Comparison of ENCODE assay signal across 18 cellular contexts in genomic region chr19:1505991-1506881, GRCh38. TPM values are rescaled to one million over a fixed set of nuclear protein-coding genes. Genes with fewer than 3 reads are reported as not detected.
DNase-seq lines count a peak whose midpoint lies in the region; ATAC-seq, FAIRE-seq and TF ChIP-seq lines count a peak whose summit lies in the region.
"Had no signal": no experiment of that assay in that cellular context is flagged by ENCODE, and none has a peak within 500 bp of the region (broad histone marks: within the 10 kb centered on the region; RNA-seq: fewer than 3 reads in every experiment).

No MANE protein-coding gene starts in this region.

- H3K4me1 Mint-ChIP-seq in activated T-cell treated with anti-CD3 and anti-CD28 coated beads, Interleukin-2, amount 50 U/mL, for 24 hours (ENCODE audit: low read depth), result peaks cover 28% of the 10 kb centered on the region
- H3K4me1 Mint-ChIP-seq in stimulated activated naive B cell treated with anti-CD40 and anti-IgM and Interleukin-4, amounts not matched to agents 10 μg/mL and 1 μg/mL and 100 μg/mL, for 72 hours, result peaks cover 12 to 21% of the 10 kb centered on the region in 2 donors

- H3K4me2 ChIP-seq in K562 (ENCODE audit: insufficient read depth, low read length), result no peak overlapping the region
- H3K4me2 ChIP-seq in mesenchymal stem cell (ENCODE audit: low read length, poor library complexity, severe bottlenecking), result no peak overlapping the region

- H3K9me3 ChIP-seq in K562 (replicated peaks; ENCODE audit: control insufficient read depth, insufficient read depth, low read depth, low read length) (no peaks in the 10 kb centered on the region), mesenchymal stem cell (ENCODE audit: control insufficient read depth, low read length) (no peaks in the 10 kb centered on the region), upper lobe of right lung (no peaks in the 10 kb centered on the region)

- no peaks in the 10 kb centered on the region for H4K20me1 ChIP-seq in K562 (replicated peaks; ENCODE audit: control insufficient read depth, insufficient read depth, low read length)

- WGBS in K562 (ENCODE audit: insufficient coverage, low coverage, missing lambda C conversion rate), result 93% methylated on average over 32 of the region's 45 CpGs
- WGBS in mesenchymal stem cell, result 95% methylated on average over 45 of the region's 45 CpGs

- H3K4me1 ChIP-seq in K562 (replicated peaks in 1 of 2; ENCODE audit: control insufficient read depth in 2 of 2, insufficient read depth in 2 of 2, low read length in 2 of 2) (peaks cover 12 to 59% of the 10 kb centered on the region in 2 experiments; a peak in 4 of 5 replicates), mesenchymal stem cell (ENCODE audit: control insufficient read depth, insufficient read depth, low read depth, low read length) (peaks cover 22% of the 10 kb centered on the region), upper lobe of right lung (peaks cover 7% of the 10 kb centered on the region)

- H3K36me3 Mint-ChIP-seq in activated T-cell treated with anti-CD3 and anti-CD28 coated beads, Interleukin-2, amount 50 U/mL, for 24 hours (ENCODE audit: low read depth), result peaks cover 4% of the 10 kb centered on the region
- H3K36me3 Mint-ChIP-seq in stimulated activated naive B cell treated with anti-CD40 and anti-IgM and Interleukin-4, amounts not matched to agents 10 μg/mL and 1 μg/mL and 100 μg/mL, for 72 hours, result peaks cover 4 to 5% of the 10 kb centered on the region in 2 donors

- H3K4ac ChIP-seq in mesenchymal stem cell (ENCODE audit: low read depth in 1 of 2, low read length in 2 of 2), result no peak overlapping the region

- no peak for TF ChIP-seq POLR2A in K562 (conservative IDR thresholded peaks at IDR 0.05)

- H3K4me3 ChIP-seq in K562, result no peak overlapping the region
- no peak overlapping the region for H3K4me3 ChIP-seq in mesenchymal stem cell (ENCODE audit: insufficient read depth in 1 of 2, low read depth in 1 of 2, low read length in 2 of 2)
- no peak overlapping the region for H3K4me3 ChIP-seq in upper lobe of right lung

- no peak overlapping the region for H2BK120ac ChIP-seq in mesenchymal stem cell (ENCODE audit: low read depth, low read length)

- no peak overlapping the region for H2BK12ac ChIP-seq in mesenchymal stem cell (ENCODE audit: low read length in 2 of 2)

- no TSS peak for BruUV-seq in K562 (replicated peaks; lab: Mats Ljungman, UMichigan)

- H3K9ac ChIP-seq in K562 (ENCODE audit: insufficient read depth in 1 of 2, low read depth in 2 of 2, low read length in 2 of 2), result peak overlapping the region in 1 of 2 experiments; percentile 86; a peak in 2 of 4 replicates
- no peak overlapping the region for H3K9ac ChIP-seq in mesenchymal stem cell (ENCODE audit: low read length)

- no peak for TF ChIP-seq RAD21 in K562 (CRISPR knock-in tag; conservative IDR thresholded peaks at IDR 0.05 in 1 of 2, IDR thresholded peaks at IDR 0.05 in 1 of 2)

- H3K27ac Mint-ChIP-seq in activated T-cell treated with anti-CD3 and anti-CD28 coated beads, Interleukin-2, amount 50 U/mL, for 24 hours, result peak overlapping the region; percentile 45
- peak overlapping the region; percentile 0 for H3K27ac Mint-ChIP-seq in stimulated activated naive B cell treated with anti-CD40 and anti-IgM and Interleukin-4, amounts not matched to agents 10 μg/mL and 1 μg/mL and 100 μg/mL, for 72 hours

- no peak overlapping the region for H3K14ac ChIP-seq in mesenchymal stem cell (ENCODE audit: low read length in 2 of 2)

- no peak overlapping the region for H3K27ac ChIP-seq in K562 (ENCODE audit: extremely low read depth, low read depth, low read length)
- no peak overlapping the region for H3K27ac ChIP-seq in mesenchymal stem cell (ENCODE audit: low read length, poor library complexity, severe bottlenecking)
- no peak overlapping the region for H3K27ac ChIP-seq in upper lobe of right lung
- H3K27ac ChIP-seq: 22Rv1 had no signal

- no peak for TF ChIP-seq EP300 in K562 (IDR thresholded peaks at IDR 0.05; ENCODE audit: low read length)

- no peaks in the 10 kb centered on the region for H3K9me3 Mint-ChIP-seq in activated T-cell treated with anti-CD3 and anti-CD28 coated beads, Interleukin-2, amount 50 U/mL, for 24 hours
- H3K9me3 Mint-ChIP-seq in stimulated activated naive B cell treated with anti-CD40 and anti-IgM and Interleukin-4, amounts not matched to agents 10 μg/mL and 1 μg/mL and 100 μg/mL, for 72 hours, result peaks cover 4 to 7% of the 10 kb centered on the region in 2 donors

- FAIRE-seq in K562 (lab: Jason Lieb, UNC), result no peak
- FAIRE-seq: GM18507 had no signal

- H2BK15ac ChIP-seq in mesenchymal stem cell (ENCODE audit: low read depth, poor library complexity, severe bottlenecking), result no peak overlapping the region

- CTCF ChIA-PET in K562 (lab: Yijun Ruan, JAX; ENCODE audit: low intra/inter-chr PET ratio), result no interaction called here

- no peak for ATAC-seq in K562
- no peak for ATAC-seq in stimulated activated naive B cell treated with anti-CD40 and anti-IgM and Interleukin-4, amounts not matched to agents 10 μg/mL and 1 μg/mL and 100 μg/mL, for 72 hours (replicated peaks)
- no peak for ATAC-seq in HG03571 (IDR thresholded peaks at IDR 0.05; ENCODE audit: unreplicated experiment)
- ATAC-seq in upper lobe of right lung, result no peak
- ATAC-seq: PC-3 had no signal

- no peak overlapping the region for H2AK5ac ChIP-seq in mesenchymal stem cell (ENCODE audit: low read length, severe bottlenecking)

- no peaks in the 10 kb centered on the region for H3K79me1 ChIP-seq in mesenchymal stem cell (replicated peaks; ENCODE audit: low read length, poor library complexity, severe bottlenecking)

- no peak overlapping the region for H2BK5ac ChIP-seq in mesenchymal stem cell (ENCODE audit: low read depth, low read length, poor library complexity, severe bottlenecking)

- H4K8ac ChIP-seq in mesenchymal stem cell (ENCODE audit: low read length), result no peak overlapping the region

- H3K27me3 ChIP-seq in K562 (ENCODE audit: control insufficient read depth in 2 of 2, insufficient read depth in 2 of 2, low read length in 2 of 2) (no peaks in the 10 kb centered on the region), mesenchymal stem cell (ENCODE audit: control insufficient read depth in 1 of 2, insufficient read depth in 1 of 2, low read length in 2 of 2) (peaks cover 16 to 45% of the 10 kb centered on the region in 2 experiments), upper lobe of right lung (peaks cover 34% of the 10 kb centered on the region)

- POLR2A ChIA-PET in K562 (lab: Yijun Ruan, JAX), result interaction anchor here (0.7 to 0.9 kb wide), 2 partner anchors 13 to 237 kb away, joined by 3 to 4 read pairs; partner anchors contain the start of gene CIRBP

- DNase-seq in activated T-cell treated with anti-CD3 and anti-CD28 coated beads, Interleukin-2, amount 50 U/mL, for 24 hours, result no peak
- DNase-seq in activated T-cell treated with anti-CD3 and anti-CD28 coated beads for 4 hours (no peak), K562 (ENCODE audit: extremely low read depth in 1 of 4, low spot score in 3 of 4) (no peak), mesenchymal stem cell (no peak), upper lobe of right lung (no peak), SW480 (ENCODE audit: low spot score) (no peak)
- DNase-seq in stimulated activated naive B cell treated with anti-CD40 and anti-IgM and Interleukin-4, amounts not matched to agents 10 μg/mL and 1 μg/mL and 100 μg/mL, for 72 hours, result no peak
- DNase-seq: COR-L47, HCEC 1CT, NCI-H187 treated with DMSO at 0.1 percent for 48 hours, NCI-H446, NCI-H748 treated with DMSO at 0.1 percent for 48 hours, PC-3 had no signal

- no peak overlapping the region for H3K18ac ChIP-seq in mesenchymal stem cell (ENCODE audit: low read depth in 1 of 2, low read length in 2 of 2)

- H3K4me3 Mint-ChIP-seq in activated T-cell treated with anti-CD3 and anti-CD28 coated beads, Interleukin-2, amount 50 U/mL, for 24 hours, result no peak overlapping the region
- H3K4me3 Mint-ChIP-seq in stimulated activated naive B cell treated with anti-CD40 and anti-IgM and Interleukin-4, amounts not matched to agents 10 μg/mL and 1 μg/mL and 100 μg/mL, for 72 hours, result no peak overlapping the region

- H3K27me3 Mint-ChIP-seq in activated T-cell treated with anti-CD3 and anti-CD28 coated beads, Interleukin-2, amount 50 U/mL, for 24 hours, result peaks cover 14% of the 10 kb centered on the region
- H3K27me3 Mint-ChIP-seq in stimulated activated naive B cell treated with anti-CD40 and anti-IgM and Interleukin-4, amounts not matched to agents 10 μg/mL and 1 μg/mL and 100 μg/mL, for 72 hours, result peaks cover 56 to 84% of the 10 kb centered on the region in 2 donors

- TF ChIP-seq CTCF in K562 (IDR thresholded peaks at IDR 0.05 in 2 of 3, conservative IDR thresholded peaks at IDR 0.05 in 1 of 3; ENCODE audit: insufficient read depth in 2 of 3, low read depth in 1 of 3, low read length in 3 of 3) (no peak), upper lobe of right lung (IDR thresholded peaks at IDR 0.05) (no peak)

- in situ Hi-C loops in K562 (cut with MboI), result loop anchor here (5.0 kb wide), 1 partner anchor 49 kb away; no protein-coding TSS in a partner anchor

- H3K23ac ChIP-seq in mesenchymal stem cell (ENCODE audit: low read length in 2 of 2), result no peak overlapping the region

- no peaks in the 10 kb centered on the region for H3K9me1 ChIP-seq in K562 (ENCODE audit: control insufficient read depth, insufficient read depth, low read length)

- peak overlapping the region; percentile 53 for H4K91ac ChIP-seq in mesenchymal stem cell (ENCODE audit: low read length)

- no peak overlapping the region for H2AFZ ChIP-seq in K562 (ENCODE audit: low read depth, low read length)
- no peak overlapping the region for H2AFZ ChIP-seq in mesenchymal stem cell (ENCODE audit: low read depth, low read length)

- H3K79me2 ChIP-seq in K562 (ENCODE audit: control insufficient read depth, insufficient read depth, low read length), result no peaks in the 10 kb centered on the region

- H3K36me3 ChIP-seq in K562 (ENCODE audit: control insufficient read depth, insufficient read depth, low read length) (peaks cover 14% of the 10 kb centered on the region; the same call in 2 of the 3 replicates), mesenchymal stem cell (ENCODE audit: control insufficient read depth in 1 of 2, insufficient read depth in 2 of 2, low read depth in 1 of 2, low read length in 2 of 2) (peaks cover 0 to 15% of the 10 kb centered on the region in 2 experiments), upper lobe of right lung (no peaks in the 10 kb centered on the region)
- H3K36me3 ChIP-seq: BLaER1 treated with 17β-estradiol and CSF1 and Interleukin-3, amounts not matched to agents 10 nM and 100 nM had no signal

- intact Hi-C loops in K562 (cut with micrococcal nuclease), result no loop called here
- intact Hi-C loops in upper lobe of right lung (cut with DNase I), result no loop called here

RNA-seq across cellular contexts. Expression of gene ADAMTSL5, which starts 6.6 kb away (rescaled TPM):
- total RNA-seq in K562 (2011; cell fraction: chromatin; rRNA removed; ENCODE audit: low replicate concordance), result 12.1 and 28.8 TPM in 2 replicates
- total RNA-seq in K562 (2011; cell fraction: nucleolus; rRNA removed), result 14.1 and 17.5 TPM in 2 replicates
- total RNA-seq in K562 (2011; cell fraction: nucleoplasm; rRNA removed), result 11.6 and 15.2 TPM in 2 replicates
- total RNA-seq in K562 (2014; rRNA removed), result 3.0 and 4.7 TPM in 2 replicates
- total RNA-seq in K562 (2014; rRNA removed; fragmentation: Illumina TruSeq; extraction: Trizol), result 1.2 and 1.8 TPM in 2 replicates
- total RNA-seq in K562 (2015; rRNA removed; fragmentation: Illumina TruSeq; extraction: Trizol), result 2.0 and 2.8 TPM in 2 replicates
- 9.4 and 11.6 TPM in 2 replicates for total RNA-seq in K562 (2021)
- polyA plus RNA-seq in K562 (2011; rRNA removed), result 4.4 and 6.3 TPM in 2 replicates
- polyA plus RNA-seq in K562 (2011; cell fraction: cytosol; rRNA removed), result 7.7 and 18.9 TPM in 2 replicates
- polyA plus RNA-seq in K562 (2011; cell fraction: nucleus; rRNA removed), result 18.1 and 35.5 TPM in 2 replicates
- 7.6 and 10.3 TPM in 2 replicates for polyA plus RNA-seq in K562 (2012)
- polyA plus RNA-seq in K562 (2014; fragmentation: Illumina TruSeq; extraction: Trizol), result 4.1 and 5.0 TPM in 2 replicates
- 1 to 10 TPM; 1.0 to 1.3 TPM for polyA plus RNA-seq in K562 (2014; fragmentation: Nextera tagmentation; extraction: Ambion mirVana)
- polyA plus RNA-seq in K562 (2014; rRNA removed), result 8.4 and 9.8 TPM in 2 replicates
- polyA minus RNA-seq in K562 (2011; rRNA and poly(A)+ RNA removed), result 1.6 and 2.7 TPM in 2 replicates
- 5.6 and 15.1 TPM in 2 replicates for polyA minus RNA-seq in K562 (2011; cell fraction: cytosol; rRNA and poly(A)+ RNA removed)
- polyA minus RNA-seq in K562 (2011; cell fraction: nucleus; rRNA and poly(A)+ RNA removed), result 3.1 and 4.4 TPM in 2 replicates
- polyA plus RNA-seq in mesenchymal stem cell (2013, experiment 1 of 2), result 10.8 TPM
- 8.4 TPM for polyA plus RNA-seq in mesenchymal stem cell (2013, experiment 2 of 2)
- total RNA-seq in upper lobe of right lung, result 4.8 TPM

RNA-seq across cellular contexts. Expression of gene REEP6, which starts 15.3 kb away (rescaled TPM):
- total RNA-seq in K562 (2011; cell fraction: chromatin; rRNA removed; ENCODE audit: low replicate concordance), result 24.8 and 67.6 TPM in 2 replicates
- 113 and 120 TPM in 2 replicates for total RNA-seq in K562 (2011; cell fraction: nucleolus; rRNA removed)
- 64.9 and 67.3 TPM in 2 replicates for total RNA-seq in K562 (2011; cell fraction: nucleoplasm; rRNA removed)
- 22.1 and 31.4 TPM in 2 replicates for total RNA-seq in K562 (2014; rRNA removed)
- 5.7 and 7.8 TPM in 2 replicates for total RNA-seq in K562 (2014; rRNA removed; fragmentation: Illumina TruSeq; extraction: Trizol)
- 12.2 and 14.5 TPM in 2 replicates for total RNA-seq in K562 (2015; rRNA removed; fragmentation: Illumina TruSeq; extraction: Trizol)
- 64.2 and 66.3 TPM in 2 replicates for total RNA-seq in K562 (2021)
- polyA plus RNA-seq in K562 (2011; rRNA removed), result 18.4 and 36.3 TPM in 2 replicates
- polyA plus RNA-seq in K562 (2011; cell fraction: cytosol; rRNA removed), result 26.8 and 94.4 TPM in 2 replicates
- 24.1 and 41.5 TPM in 2 replicates for polyA plus RNA-seq in K562 (2011; cell fraction: nucleus; rRNA removed)
- 43.3 and 57.4 TPM in 2 replicates for polyA plus RNA-seq in K562 (2012)
- polyA plus RNA-seq in K562 (2014; fragmentation: Illumina TruSeq; extraction: Trizol), result 12.7 and 36.9 TPM in 2 replicates
- polyA plus RNA-seq in K562 (2014; fragmentation: Nextera tagmentation; extraction: Ambion mirVana), result 1 to 10 TPM; 1.2 to 1.9 TPM
- polyA plus RNA-seq in K562 (2014; rRNA removed), result 31.8 and 34.1 TPM in 2 replicates
- polyA minus RNA-seq in K562 (2011; rRNA and poly(A)+ RNA removed), result 11.2 and 16.1 TPM in 2 replicates
- polyA minus RNA-seq in K562 (2011; cell fraction: cytosol; rRNA and poly(A)+ RNA removed), result 42.9 and 55.0 TPM in 2 replicates
- polyA minus RNA-seq in K562 (2011; cell fraction: nucleus; rRNA and poly(A)+ RNA removed), result 9.6 and 11.7 TPM in 2 replicates
- 3.1 TPM for polyA plus RNA-seq in mesenchymal stem cell (2013, experiment 1 of 2)
- 3.7 TPM for polyA plus RNA-seq in mesenchymal stem cell (2013, experiment 2 of 2)
- 1.2 TPM for total RNA-seq in upper lobe of right lung

RNA-seq across cellular contexts. Expression of gene PCSK4, which starts 16.1 kb away (rescaled TPM):
- 10.1 and 40.2 TPM in 2 replicates for total RNA-seq in K562 (2011; cell fraction: chromatin; rRNA removed; ENCODE audit: low replicate concordance)
- 32.6 and 34.9 TPM in 2 replicates for total RNA-seq in K562 (2011; cell fraction: nucleolus; rRNA removed)
- total RNA-seq in K562 (2011; cell fraction: nucleoplasm; rRNA removed), result 10.8 and 20.5 TPM in 2 replicates
- total RNA-seq in K562 (2014; rRNA removed), result 2.2 and 3.4 TPM in 2 replicates
- 0.29 TPM in 2 replicates for total RNA-seq in K562 (2014; rRNA removed; fragmentation: Illumina TruSeq; extraction: Trizol)
- total RNA-seq in K562 (2015; rRNA removed; fragmentation: Illumina TruSeq; extraction: Trizol), result 1.2 and 1.5 TPM in 2 replicates
- 5.7 and 7.0 TPM in 2 replicates for total RNA-seq in K562 (2021)
- polyA plus RNA-seq in K562 (2011; rRNA removed), result 2.7 and 5.1 TPM in 2 replicates
- polyA plus RNA-seq in K562 (2011; cell fraction: cytosol; rRNA removed), result 2.9 and 4.0 TPM in 2 replicates
- polyA plus RNA-seq in K562 (2011; cell fraction: nucleus; rRNA removed), result 56.5 and 86.1 TPM in 2 replicates
- polyA plus RNA-seq in K562 (2012), result 6.2 and 8.3 TPM in 2 replicates
- 0.85 and 2.2 TPM in 2 replicates for polyA plus RNA-seq in K562 (2014; fragmentation: Illumina TruSeq; extraction: Trizol)
- polyA plus RNA-seq in K562 (2014; fragmentation: Nextera tagmentation; extraction: Ambion mirVana), result under 1 TPM in 1 of 2 experiments, not detected in 1; 0.01 TPM
- polyA plus RNA-seq in K562 (2014; rRNA removed), result 4.8 and 9.1 TPM in 2 replicates
- 0.35 and 0.60 TPM in 2 replicates for polyA minus RNA-seq in K562 (2011; rRNA and poly(A)+ RNA removed)
- 1.9 and 8.5 TPM in 2 replicates for polyA minus RNA-seq in K562 (2011; cell fraction: cytosol; rRNA and poly(A)+ RNA removed)
- 10.0 and 12.4 TPM in 2 replicates for polyA minus RNA-seq in K562 (2011; cell fraction: nucleus; rRNA and poly(A)+ RNA removed)
- 2.0 TPM for polyA plus RNA-seq in mesenchymal stem cell (2013, experiment 1 of 2)
- 1.4 TPM for polyA plus RNA-seq in mesenchymal stem cell (2013, experiment 2 of 2)
- total RNA-seq in upper lobe of right lung, result 4.3 TPM

RNA-seq across cellular contexts. Expression of gene PLK5, which starts 17.6 kb away (rescaled TPM):
- total RNA-seq in K562 (2011; cell fraction: chromatin; rRNA removed; ENCODE audit: low replicate concordance), result 0.25 and 1.2 TPM in 2 replicates
- 0.53 and 0.83 TPM in 2 replicates for total RNA-seq in K562 (2011; cell fraction: nucleolus; rRNA removed)
- 0.44 and 0.53 TPM in 2 replicates for total RNA-seq in K562 (2011; cell fraction: nucleoplasm; rRNA removed)
- total RNA-seq in K562 (2014; rRNA removed) (0.12 and 0.23 TPM in 2 replicates), K562 (2014; rRNA removed; fragmentation: Illumina TruSeq; extraction: Trizol) (not detected in 2 replicates), K562 (2015; rRNA removed; fragmentation: Illumina TruSeq; extraction: Trizol) (not detected in 2 replicates), K562 (2021) (0.16 TPM in 1 of 2 replicates, not detected in the other), upper lobe of right lung (not detected)
- polyA plus RNA-seq in K562 (2011; rRNA removed) (0.04 and 0.08 TPM in 2 replicates), K562 (2014; fragmentation: Illumina TruSeq; extraction: Trizol) (not detected in 2 replicates), K562 (2014; fragmentation: Nextera tagmentation; extraction: Ambion mirVana) (not detected), K562 (2014; rRNA removed) (0.07 and 0.27 TPM in 2 replicates)
- 0.06 and 0.16 TPM in 2 replicates for polyA plus RNA-seq in K562 (2011; cell fraction: cytosol; rRNA removed)
- polyA plus RNA-seq in K562 (2011; cell fraction: nucleus; rRNA removed), result 0.81 and 1.6 TPM in 2 replicates
- polyA plus RNA-seq in K562 (2012), result 0.08 TPM in 1 of 2 replicates, not detected in the other
- polyA minus RNA-seq in K562 (2011; rRNA and poly(A)+ RNA removed), result not detected in 2 replicates
- polyA minus RNA-seq in K562 (2011; cell fraction: cytosol; rRNA and poly(A)+ RNA removed), result not detected in 2 replicates
- polyA minus RNA-seq in K562 (2011; cell fraction: nucleus; rRNA and poly(A)+ RNA removed), result 0.67 TPM in 2 replicates
- not detected for polyA plus RNA-seq in mesenchymal stem cell (2013, experiment 1 of 2)
- polyA plus RNA-seq in mesenchymal stem cell (2013, experiment 2 of 2), result not detected
- total RNA-seq: HT1080, PC-3 had no signal

RNA-seq across cellular contexts. Expression of gene C19orf25, which starts 27.2 kb away (rescaled TPM):
- total RNA-seq in K562 (2011; cell fraction: chromatin; rRNA removed; ENCODE audit: low replicate concordance), result 67.3 and 231 TPM in 2 replicates
- 138 and 165 TPM in 2 replicates for total RNA-seq in K562 (2011; cell fraction: nucleolus; rRNA removed)
- 70.2 and 72.2 TPM in 2 replicates for total RNA-seq in K562 (2011; cell fraction: nucleoplasm; rRNA removed)
- total RNA-seq in K562 (2014; rRNA removed) (79.4 and 86.1 TPM in 2 replicates), K562 (2014; rRNA removed; fragmentation: Illumina TruSeq; extraction: Trizol) (6.5 and 9.6 TPM in 2 replicates), K562 (2015; rRNA removed; fragmentation: Illumina TruSeq; extraction: Trizol) (40.6 and 42.3 TPM in 2 replicates), K562 (2021) (68.3 and 73.1 TPM in 2 replicates), upper lobe of right lung (26.3 TPM)
- polyA plus RNA-seq in K562 (2011; rRNA removed) (25.3 and 27.6 TPM in 2 replicates), K562 (2014; fragmentation: Illumina TruSeq; extraction: Trizol) (36.1 and 45.1 TPM in 2 replicates), K562 (2014; fragmentation: Nextera tagmentation; extraction: Ambion mirVana) (1 to 10 TPM in 1 of 2 experiments, under 1 TPM in 1; 0.79 to 4.5 TPM), K562 (2014; rRNA removed) (96.0 TPM in 2 replicates)
- 55.4 and 125 TPM in 2 replicates for polyA plus RNA-seq in K562 (2011; cell fraction: cytosol; rRNA removed)
- polyA plus RNA-seq in K562 (2011; cell fraction: nucleus; rRNA removed), result 35.5 and 63.8 TPM in 2 replicates
- 46.1 and 46.4 TPM in 2 replicates for polyA plus RNA-seq in K562 (2012)
- polyA minus RNA-seq in K562 (2011; rRNA and poly(A)+ RNA removed), result 2.2 and 6.5 TPM in 2 replicates
- 21.9 and 26.5 TPM in 2 replicates for polyA minus RNA-seq in K562 (2011; cell fraction: cytosol; rRNA and poly(A)+ RNA removed)
- polyA minus RNA-seq in K562 (2011; cell fraction: nucleus; rRNA and poly(A)+ RNA removed), result 18.2 and 20.3 TPM in 2 replicates
- polyA plus RNA-seq in mesenchymal stem cell (2013, experiment 1 of 2), result 19.7 TPM
- 19.4 TPM for polyA plus RNA-seq in mesenchymal stem cell (2013, experiment 2 of 2)
